14 cellular contexts compared by ENCODE assay signal in the genomic region with DNA sequence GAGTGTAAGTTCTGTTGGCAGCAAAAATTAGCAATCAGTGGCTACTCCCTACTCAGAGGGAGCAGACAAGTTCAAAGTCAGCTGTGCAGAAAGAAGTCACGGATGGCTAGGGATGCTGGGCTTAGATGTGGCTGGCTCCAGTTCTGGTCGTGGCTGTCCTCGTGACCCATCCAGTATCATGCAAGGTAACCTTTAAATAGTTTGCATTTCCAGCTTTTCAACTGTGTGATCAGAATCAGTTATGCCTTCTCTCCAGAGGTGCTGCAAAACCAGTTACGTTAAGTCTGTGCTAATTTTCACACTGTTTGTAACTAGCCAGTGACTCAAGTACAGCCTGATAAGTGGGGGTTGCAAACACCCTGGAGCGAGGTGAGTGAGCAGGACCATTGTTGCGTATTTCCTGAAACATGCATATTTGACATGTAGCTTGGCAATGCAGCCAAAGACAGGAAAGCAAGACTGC.
DNase-seq lines count a peak whose midpoint lies in the region; ATAC-seq and TF ChIP-seq lines count a peak whose summit lies in the region.
"Had no signal": no experiment of that assay in that cellular context is flagged by ENCODE, and none has a peak within 500 bp of the region (broad histone marks: within the 10 kb centered on the region; RNA-seq: fewer than 3 reads in every experiment).

No MANE protein-coding gene starts in this region.

- DNase-seq in ELR (ENCODE audit: low read depth), result peak; percentile 17
- DNase-seq in foreskin keratinocyte, result peak; percentile 42 to 47
- no peak for DNase-seq in GM13976 (ENCODE audit: low spot score)
- DNase-seq in lower leg skin (ENCODE audit: low spot score in 2 of 2), result no peak
- DNase-seq in GM19238 (ENCODE audit: insufficient read length, low spot score), result no peak
- DNase-seq: activated CD4-positive, alpha-beta T cell treated with anti-CD3 and anti-CD28 coated beads, Interleukin-2, amount 50 U/mL, for 4 hours; activated gamma-delta T cell; central memory CD4-positive, alpha-beta T cell; DMS79 treated with DMSO at 0.1 percent for 48 hours; MV-4-11; PC-3 had no signal

- TF ChIP-seq CTCF in foreskin keratinocyte (conservative IDR thresholded peaks at IDR 0.05) (no peak), GM13976 (IDR thresholded peaks at IDR 0.05; ENCODE audit: borderline replicate concordance, control extremely low read depth, extremely low read depth, insufficient read depth, missing control alignments) (no peak), lower leg skin (IDR thresholded peaks at IDR 0.05) (no peak)

- in situ Hi-C loops in GM13976 (cut with MboI; ENCODE audit: low sequenced_read_pairs, unreplicated experiment), result no loop called here

- intact Hi-C loops in lower leg skin (cut with DNase I; ENCODE audit: low total_unique reads), result no loop called here

- H3K27me3 ChIP-seq in foreskin keratinocyte, result no peaks in the 10 kb centered on the region

- no peak for TF ChIP-seq POLR2A in lower leg skin (IDR thresholded peaks at IDR 0.05)

- H3K27ac ChIP-seq in foreskin keratinocyte, result no peak overlapping the region

- no peak overlapping the region for H3K4me3 ChIP-seq in lower leg skin (ENCODE audit: low read depth, poor library complexity, severe bottlenecking)

- ATAC-seq in GM21529 (IDR thresholded peaks at IDR 0.05; ENCODE audit: unreplicated experiment) (peak; percentile 48), HG03520 (IDR thresholded peaks at IDR 0.05; ENCODE audit: unreplicated experiment) (peak; percentile 51), foreskin keratinocyte (peak; percentile 82), GM18498 (IDR thresholded peaks at IDR 0.05; ENCODE audit: unreplicated experiment) (no peak)
- ATAC-seq: PC-3 had no signal

- WGBS in lower leg skin, 2 donors, result 53 to 70% methylated on average over 6 of the region's 6 CpGs

- no peaks in the 10 kb centered on the region for H3K4me1 ChIP-seq in foreskin keratinocyte

Comparison
In these comparisons a context has a peak if more than half of its experiments do, and no peak if none do; other contexts are left out.
1. DNase-seq: peak in ELR (single experiment) and foreskin keratinocyte (2 of 2); none in GM13976 (single experiment), lower leg skin (0 of 2) and GM19238 (single experiment).